In the genomic region with DNA sequence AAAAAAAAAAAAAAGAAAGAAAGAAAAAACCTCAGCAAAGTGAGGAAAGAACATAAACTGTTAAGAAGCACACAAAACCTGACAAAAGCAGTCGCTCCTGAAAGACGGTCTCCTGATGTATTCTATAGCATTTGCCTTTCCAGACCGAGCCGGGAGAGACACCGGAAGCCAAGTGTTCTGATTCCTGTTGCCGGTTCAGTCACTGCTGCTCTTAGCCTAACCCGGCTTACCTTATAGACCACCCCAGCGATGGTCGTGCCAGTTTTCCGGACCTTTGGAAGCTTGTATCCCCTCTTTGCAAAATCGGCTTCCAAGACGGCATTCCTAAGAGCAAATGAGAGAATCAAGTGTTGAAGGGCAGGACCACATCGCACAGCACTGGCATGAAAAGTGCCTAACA, we compare ENCODE assay signal across 1 cellular context.
TF ChIP-seq lines count a peak whose summit lies in the region.

No MANE protein-coding gene starts in this region.

TF ChIP-seq in H1, 55 proteins besides CTCF, POLR2A, EP300 and RAD21:
- no peak for TF ChIP-seq SRF (IDR thresholded peaks at IDR 0.05; ENCODE audit: low read depth, low read length)
- TF ChIP-seq POLR2AphosphoS5 (IDR thresholded peaks at IDR 0.05; ENCODE audit: low read depth, low read length), result 0 out of 2 replicates have a peak, but pooled peaks have one; percentile 5
- no peak for TF ChIP-seq TAF1 (IDR thresholded peaks at IDR 0.05; ENCODE audit: low read depth, low read length)
- TF ChIP-seq CHD2 (IDR thresholded peaks at IDR 0.05; ENCODE audit: low read length), result no peak
- TF ChIP-seq NRF1 (IDR thresholded peaks at IDR 0.05; ENCODE audit: low read depth, low read length), result no peak
- TF ChIP-seq ASH2L (IDR thresholded peaks at IDR 0.05; ENCODE audit: low read length), result no peak
- no peak for TF ChIP-seq RFX5 (IDR thresholded peaks at IDR 0.05; ENCODE audit: borderline replicate concordance, low read depth, low read length)
- no peak for TF ChIP-seq KDM5A (IDR thresholded peaks at IDR 0.05; ENCODE audit: low read length)
- no peak for TF ChIP-seq TBP (IDR thresholded peaks at IDR 0.05; ENCODE audit: low read depth, low read length)
